ENCODE assay signal across 2 cellular contexts in genomic region chrX:1111543-1112300, GRCh38.
TF ChIP-seq lines count a peak whose summit lies in the region.

No MANE protein-coding gene starts in this region.

TF ChIP-seq in H1, 55 proteins besides CTCF, POLR2A, EP300 and RAD21 (continues in another document):
- TF ChIP-seq RXRA (IDR thresholded peaks at IDR 0.05; ENCODE audit: insufficient read depth, low read depth, low read length) (no peak), EGR1 (IDR thresholded peaks at IDR 0.05; ENCODE audit: borderline replicate concordance, low read depth, low read length) (no peak; the same call in 1 of the 2 replicates), POLR2AphosphoS5 (IDR thresholded peaks at IDR 0.05; ENCODE audit: low read depth, low read length) (no peak), BACH1 (IDR thresholded peaks at IDR 0.05; ENCODE audit: low read length) (no peak), CREB1 (IDR thresholded peaks at IDR 0.05) (no peak), BRCA1 (IDR thresholded peaks at IDR 0.05; ENCODE audit: low read depth, low read length) (no peak), SIX5 (IDR thresholded peaks at IDR 0.05; ENCODE audit: low read depth, low read length) (no peak), CTBP2 (IDR thresholded peaks at IDR 0.05; ENCODE audit: borderline replicate concordance, insufficient read depth, insufficient read length, low read length) (peak; percentile 84), HDAC6 (IDR thresholded peaks at IDR 0.05; ENCODE audit: low read depth, low read length) (no peak), ZNF274 (IDR thresholded peaks at IDR 0.05; ENCODE audit: borderline replicate concordance, extremely low read depth, low read length) (no peak), YY1 (IDR thresholded peaks at IDR 0.05; ENCODE audit: low read depth, low read length) (peak; percentile 31; the same call in 1 of the 2 replicates), SP1 (IDR thresholded peaks at IDR 0.05; ENCODE audit: low read depth, low read length) (0 out of 2 replicates have a peak, but pooled peaks have one; percentile 12), CHD2 (IDR thresholded peaks at IDR 0.05; ENCODE audit: low read length) (no peak), KDM5A (IDR thresholded peaks at IDR 0.05; ENCODE audit: low read length) (no peak), CBX8 (IDR thresholded peaks at IDR 0.05; ENCODE audit: borderline replicate concordance, low read depth, low read length) (no peak), SAP30 (IDR thresholded peaks at IDR 0.05; ENCODE audit: insufficient read depth, insufficient replicate concordance, low read length) (no peak), NRF1 (IDR thresholded peaks at IDR 0.05; ENCODE audit: low read depth, low read length) (no peak), HDAC2 (IDR thresholded peaks at IDR 0.05; ENCODE audit: borderline replicate concordance in 1 of 2, low read depth in 2 of 2, low read length in 2 of 2) (0 out of 4 replicates have a peak, but pooled peaks of 1 of the 2 experiments have one; percentile 37), SUZ12 (IDR thresholded peaks at IDR 0.05; ENCODE audit: low read length) (no peak), SP4 (IDR thresholded peaks at IDR 0.05; ENCODE audit: low read length) (no peak), SIN3A (conservative IDR thresholded peaks at IDR 0.05 in 1 of 2, IDR thresholded peaks at IDR 0.05 in 1 of 2; ENCODE audit: low read depth in 1 of 2, low read length in 2 of 2) (0 out of 4 replicates have a peak, but pooled peaks of 1 of the 2 experiments have one; percentile 49), BCL11A (IDR thresholded peaks at IDR 0.05; ENCODE audit: low read depth in 2 of 2, low read length in 2 of 2) (no peak), CHD1 (IDR thresholded peaks at IDR 0.05; ENCODE audit: low read depth, low read length) (no peak)

TF ChIP-seq in neural cell, 6 proteins besides CTCF, POLR2A, EP300 and RAD21:
- no peak for TF ChIP-seq TAF1 (IDR thresholded peaks at IDR 0.05; ENCODE audit: low read depth)
- TF ChIP-seq EZH2 (IDR thresholded peaks at IDR 0.05; ENCODE audit: borderline replicate concordance, insufficient read depth, low read length, poor library complexity, severe bottlenecking) = no peak
- no peak for TF ChIP-seq MXI1 (conservative IDR thresholded peaks at IDR 0.05; ENCODE audit: poor library complexity, severe bottlenecking)
- TF ChIP-seq, protein P1, sequence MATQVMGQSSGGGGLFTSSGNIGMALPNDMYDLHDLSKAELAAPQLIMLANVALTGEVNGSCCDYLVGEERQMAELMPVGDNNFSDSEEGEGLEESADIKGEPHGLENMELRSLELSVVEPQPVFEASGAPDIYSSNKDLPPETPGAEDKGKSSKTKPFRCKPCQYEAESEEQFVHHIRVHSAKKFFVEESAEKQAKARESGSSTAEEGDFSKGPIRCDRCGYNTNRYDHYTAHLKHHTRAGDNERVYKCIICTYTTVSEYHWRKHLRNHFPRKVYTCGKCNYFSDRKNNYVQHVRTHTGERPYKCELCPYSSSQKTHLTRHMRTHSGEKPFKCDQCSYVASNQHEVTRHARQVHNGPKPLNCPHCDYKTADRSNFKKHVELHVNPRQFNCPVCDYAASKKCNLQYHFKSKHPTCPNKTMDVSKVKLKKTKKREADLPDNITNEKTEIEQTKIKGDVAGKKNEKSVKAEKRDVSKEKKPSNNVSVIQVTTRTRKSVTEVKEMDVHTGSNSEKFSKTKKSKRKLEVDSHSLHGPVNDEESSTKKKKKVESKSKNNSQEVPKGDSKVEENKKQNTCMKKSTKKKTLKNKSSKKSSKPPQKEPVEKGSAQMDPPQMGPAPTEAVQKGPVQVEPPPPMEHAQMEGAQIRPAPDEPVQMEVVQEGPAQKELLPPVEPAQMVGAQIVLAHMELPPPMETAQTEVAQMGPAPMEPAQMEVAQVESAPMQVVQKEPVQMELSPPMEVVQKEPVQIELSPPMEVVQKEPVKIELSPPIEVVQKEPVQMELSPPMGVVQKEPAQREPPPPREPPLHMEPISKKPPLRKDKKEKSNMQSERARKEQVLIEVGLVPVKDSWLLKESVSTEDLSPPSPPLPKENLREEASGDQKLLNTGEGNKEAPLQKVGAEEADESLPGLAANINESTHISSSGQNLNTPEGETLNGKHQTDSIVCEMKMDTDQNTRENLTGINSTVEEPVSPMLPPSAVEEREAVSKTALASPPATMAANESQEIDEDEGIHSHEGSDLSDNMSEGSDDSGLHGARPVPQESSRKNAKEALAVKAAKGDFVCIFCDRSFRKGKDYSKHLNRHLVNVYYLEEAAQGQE (IDR thresholded peaks at IDR 0.05; ENCODE audit: borderline replicate concordance) = peak; percentile 22
- TF ChIP-seq POLR2AphosphoS5 (IDR thresholded peaks at IDR 0.05) = peak; percentile 9
- TF ChIP-seq SMC3 (conservative IDR thresholded peaks at IDR 0.05; ENCODE audit: poor library complexity) = no peak
